Comparison of ENCODE assay signal across 1 cellular context in the genomic region with DNA sequence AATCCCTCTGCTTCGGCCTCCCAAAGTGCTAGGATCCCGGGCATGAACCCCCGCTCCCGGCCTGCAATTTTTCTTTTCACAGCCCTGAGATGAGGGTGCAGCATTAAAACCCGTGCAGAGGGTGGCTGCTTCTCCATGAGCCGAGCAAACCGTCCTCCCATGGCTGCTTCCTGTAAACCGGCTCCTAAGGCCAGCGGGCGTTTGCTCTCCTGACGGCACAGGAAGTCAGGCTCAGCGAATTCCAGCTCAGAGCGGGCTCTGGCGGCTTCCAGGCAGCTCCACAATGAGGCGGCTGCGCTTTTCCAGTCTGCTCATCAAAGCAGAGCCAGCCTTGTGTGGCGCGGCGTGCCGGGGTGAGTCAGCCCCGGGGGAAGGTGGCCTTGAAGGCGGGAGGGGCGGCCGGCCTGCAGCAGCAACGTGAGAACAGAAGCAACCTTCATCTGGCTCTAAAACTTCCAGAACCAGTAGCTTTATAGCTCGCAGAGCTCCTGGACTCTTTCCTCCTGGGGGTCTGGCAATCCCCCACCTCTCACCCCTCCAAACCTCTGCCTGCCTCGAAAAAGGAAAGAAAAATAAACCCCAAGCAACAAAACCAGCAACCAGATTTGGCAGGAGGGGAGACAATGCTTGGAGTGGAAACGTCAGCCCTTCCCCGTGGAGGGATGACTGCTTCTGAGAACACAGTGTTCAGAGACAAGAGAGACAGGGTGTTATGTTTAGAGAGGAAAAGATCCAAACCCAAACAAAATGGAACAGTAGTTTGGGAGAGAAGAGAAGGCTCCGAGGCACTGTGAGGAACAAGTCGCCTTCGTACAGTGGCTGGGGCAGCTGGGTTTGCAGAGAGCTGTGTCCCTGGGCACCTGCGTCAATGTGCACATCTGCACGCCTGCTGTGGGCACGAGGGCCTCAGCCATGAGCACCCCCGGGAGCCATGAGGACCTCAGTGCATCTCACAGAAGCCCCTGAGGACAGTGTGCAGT.
TF ChIP-seq lines count a peak whose summit lies in the region.

No MANE protein-coding gene starts in this region.

TF ChIP-seq in HEK293, 187 proteins besides CTCF, POLR2A, EP300 and RAD21 (continued from another document and continues in another):
- TF ChIP-seq, protein P1, sequence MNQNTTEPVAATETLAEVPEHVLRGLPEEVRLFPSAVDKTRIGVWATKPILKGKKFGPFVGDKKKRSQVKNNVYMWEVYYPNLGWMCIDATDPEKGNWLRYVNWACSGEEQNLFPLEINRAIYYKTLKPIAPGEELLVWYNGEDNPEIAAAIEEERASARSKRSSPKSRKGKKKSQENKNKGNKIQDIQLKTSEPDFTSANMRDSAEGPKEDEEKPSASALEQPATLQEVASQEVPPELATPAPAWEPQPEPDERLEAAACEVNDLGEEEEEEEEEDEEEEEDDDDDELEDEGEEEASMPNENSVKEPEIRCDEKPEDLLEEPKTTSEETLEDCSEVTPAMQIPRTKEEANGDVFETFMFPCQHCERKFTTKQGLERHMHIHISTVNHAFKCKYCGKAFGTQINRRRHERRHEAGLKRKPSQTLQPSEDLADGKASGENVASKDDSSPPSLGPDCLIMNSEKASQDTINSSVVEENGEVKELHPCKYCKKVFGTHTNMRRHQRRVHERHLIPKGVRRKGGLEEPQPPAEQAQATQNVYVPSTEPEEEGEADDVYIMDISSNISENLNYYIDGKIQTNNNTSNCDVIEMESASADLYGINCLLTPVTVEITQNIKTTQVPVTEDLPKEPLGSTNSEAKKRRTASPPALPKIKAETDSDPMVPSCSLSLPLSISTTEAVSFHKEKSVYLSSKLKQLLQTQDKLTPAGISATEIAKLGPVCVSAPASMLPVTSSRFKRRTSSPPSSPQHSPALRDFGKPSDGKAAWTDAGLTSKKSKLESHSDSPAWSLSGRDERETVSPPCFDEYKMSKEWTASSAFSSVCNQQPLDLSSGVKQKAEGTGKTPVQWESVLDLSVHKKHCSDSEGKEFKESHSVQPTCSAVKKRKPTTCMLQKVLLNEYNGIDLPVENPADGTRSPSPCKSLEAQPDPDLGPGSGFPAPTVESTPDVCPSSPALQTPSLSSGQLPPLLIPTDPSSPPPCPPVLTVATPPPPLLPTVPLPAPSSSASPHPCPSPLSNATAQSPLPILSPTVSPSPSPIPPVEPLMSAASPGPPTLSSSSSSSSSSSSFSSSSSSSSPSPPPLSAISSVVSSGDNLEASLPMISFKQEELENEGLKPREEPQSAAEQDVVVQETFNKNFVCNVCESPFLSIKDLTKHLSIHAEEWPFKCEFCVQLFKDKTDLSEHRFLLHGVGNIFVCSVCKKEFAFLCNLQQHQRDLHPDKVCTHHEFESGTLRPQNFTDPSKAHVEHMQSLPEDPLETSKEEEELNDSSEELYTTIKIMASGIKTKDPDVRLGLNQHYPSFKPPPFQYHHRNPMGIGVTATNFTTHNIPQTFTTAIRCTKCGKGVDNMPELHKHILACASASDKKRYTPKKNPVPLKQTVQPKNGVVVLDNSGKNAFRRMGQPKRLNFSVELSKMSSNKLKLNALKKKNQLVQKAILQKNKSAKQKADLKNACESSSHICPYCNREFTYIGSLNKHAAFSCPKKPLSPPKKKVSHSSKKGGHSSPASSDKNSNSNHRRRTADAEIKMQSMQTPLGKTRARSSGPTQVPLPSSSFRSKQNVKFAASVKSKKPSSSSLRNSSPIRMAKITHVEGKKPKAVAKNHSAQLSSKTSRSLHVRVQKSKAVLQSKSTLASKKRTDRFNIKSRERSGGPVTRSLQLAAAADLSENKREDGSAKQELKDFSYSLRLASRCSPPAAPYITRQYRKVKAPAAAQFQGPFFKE (tag by site-specific recombination; IDR thresholded peaks at IDR 0.05; ENCODE audit: borderline replicate concordance), result no peak
- TF ChIP-seq RBAK (tag by site-specific recombination; IDR thresholded peaks at IDR 0.05) (no peak), KLF8 (tag by site-specific recombination; IDR thresholded peaks at IDR 0.05) (no peak), ZNF571 (tag by site-specific recombination; IDR thresholded peaks at IDR 0.05) (no peak), SCRT2 (tag by site-specific recombination; IDR thresholded peaks at IDR 0.05) (no peak), ZNF701 (tag by site-specific recombination; IDR thresholded peaks at IDR 0.05) (no peak), ZNF596 (tag by site-specific recombination; IDR thresholded peaks at IDR 0.05) (no peak), ZNF16 (tag by site-specific recombination; IDR thresholded peaks at IDR 0.05; ENCODE audit: low read depth) (no peak), GLIS2 (tag by site-specific recombination; IDR thresholded peaks at IDR 0.05) (no peak; the same call in 1 of the 2 replicates), ZNF423 (tag by site-specific recombination; IDR thresholded peaks at IDR 0.05) (no peak), KLF16 (tag by site-specific recombination; IDR thresholded peaks at IDR 0.05) (peak; percentile 35; the same call in 1 of the 2 replicates), ZNF221 (tag by site-specific recombination; IDR thresholded peaks at IDR 0.05; ENCODE audit: borderline replicate concordance) (no peak), ZBTB48 (tag by site-specific recombination; IDR thresholded peaks at IDR 0.05) (no peak), ZEB2 (tag by site-specific recombination; IDR thresholded peaks at IDR 0.05) (peak; percentile 71; the same call in 1 of the 2 replicates), ZNF274 (IDR thresholded peaks at IDR 0.05; ENCODE audit: low read length) (no peak), ZNF274 (tag by site-specific recombination; IDR thresholded peaks at IDR 0.05; ENCODE audit: borderline replicate concordance) (no peak), ZFP41 (tag by site-specific recombination; IDR thresholded peaks at IDR 0.05; ENCODE audit: borderline replicate concordance) (no peak), ZNF133 (tag by site-specific recombination; IDR thresholded peaks at IDR 0.05) (no peak), ZNF843 (tag by site-specific recombination; IDR thresholded peaks at IDR 0.05) (peak; percentile 20; the same call in 1 of the 2 replicates), ZNF501 (tag by site-specific recombination; IDR thresholded peaks at IDR 0.05) (no peak), ZBTB21 (tag by site-specific recombination; IDR thresholded peaks at IDR 0.05) (peak; percentile 48; the same call in 1 of the 2 replicates), ZNF175 (tag by site-specific recombination; IDR thresholded peaks at IDR 0.05) (no peak), ZNF391 (tag by site-specific recombination; IDR thresholded peaks at IDR 0.05; ENCODE audit: borderline replicate concordance, low read depth) (no peak), SP3 (tag by site-specific recombination; IDR thresholded peaks at IDR 0.05) (no peak), ZNF747 (tag by site-specific recombination; IDR thresholded peaks at IDR 0.05) (no peak), ZNF202 (tag by site-specific recombination; IDR thresholded peaks at IDR 0.05; ENCODE audit: borderline replicate concordance) (no peak), ZNF768 (tag by site-specific recombination; IDR thresholded peaks at IDR 0.05) (no peak), ZNF660 (tag by site-specific recombination; IDR thresholded peaks at IDR 0.05) (peak; percentile 91)
- TF ChIP-seq, protein P2, sequence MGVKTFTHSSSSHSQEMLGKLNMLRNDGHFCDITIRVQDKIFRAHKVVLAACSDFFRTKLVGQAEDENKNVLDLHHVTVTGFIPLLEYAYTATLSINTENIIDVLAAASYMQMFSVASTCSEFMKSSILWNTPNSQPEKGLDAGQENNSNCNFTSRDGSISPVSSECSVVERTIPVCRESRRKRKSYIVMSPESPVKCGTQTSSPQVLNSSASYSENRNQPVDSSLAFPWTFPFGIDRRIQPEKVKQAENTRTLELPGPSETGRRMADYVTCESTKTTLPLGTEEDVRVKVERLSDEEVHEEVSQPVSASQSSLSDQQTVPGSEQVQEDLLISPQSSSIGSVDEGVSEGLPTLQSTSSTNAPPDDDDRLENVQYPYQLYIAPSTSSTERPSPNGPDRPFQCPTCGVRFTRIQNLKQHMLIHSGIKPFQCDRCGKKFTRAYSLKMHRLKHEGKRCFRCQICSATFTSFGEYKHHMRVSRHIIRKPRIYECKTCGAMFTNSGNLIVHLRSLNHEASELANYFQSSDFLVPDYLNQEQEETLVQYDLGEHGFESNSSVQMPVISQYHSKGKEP (tag by site-specific recombination; IDR thresholded peaks at IDR 0.05), result no peak
- TF ChIP-seq, protein P3, sequence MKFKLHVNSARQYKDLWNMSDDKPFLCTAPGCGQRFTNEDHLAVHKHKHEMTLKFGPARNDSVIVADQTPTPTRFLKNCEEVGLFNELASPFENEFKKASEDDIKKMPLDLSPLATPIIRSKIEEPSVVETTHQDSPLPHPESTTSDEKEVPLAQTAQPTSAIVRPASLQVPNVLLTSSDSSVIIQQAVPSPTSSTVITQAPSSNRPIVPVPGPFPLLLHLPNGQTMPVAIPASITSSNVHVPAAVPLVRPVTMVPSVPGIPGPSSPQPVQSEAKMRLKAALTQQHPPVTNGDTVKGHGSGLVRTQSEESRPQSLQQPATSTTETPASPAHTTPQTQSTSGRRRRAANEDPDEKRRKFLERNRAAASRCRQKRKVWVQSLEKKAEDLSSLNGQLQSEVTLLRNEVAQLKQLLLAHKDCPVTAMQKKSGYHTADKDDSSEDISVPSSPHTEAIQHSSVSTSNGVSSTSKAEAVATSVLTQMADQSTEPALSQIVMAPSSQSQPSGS (tag by site-specific recombination; IDR thresholded peaks at IDR 0.05; ENCODE audit: low read depth), result no peak
- TF ChIP-seq, protein P4, sequence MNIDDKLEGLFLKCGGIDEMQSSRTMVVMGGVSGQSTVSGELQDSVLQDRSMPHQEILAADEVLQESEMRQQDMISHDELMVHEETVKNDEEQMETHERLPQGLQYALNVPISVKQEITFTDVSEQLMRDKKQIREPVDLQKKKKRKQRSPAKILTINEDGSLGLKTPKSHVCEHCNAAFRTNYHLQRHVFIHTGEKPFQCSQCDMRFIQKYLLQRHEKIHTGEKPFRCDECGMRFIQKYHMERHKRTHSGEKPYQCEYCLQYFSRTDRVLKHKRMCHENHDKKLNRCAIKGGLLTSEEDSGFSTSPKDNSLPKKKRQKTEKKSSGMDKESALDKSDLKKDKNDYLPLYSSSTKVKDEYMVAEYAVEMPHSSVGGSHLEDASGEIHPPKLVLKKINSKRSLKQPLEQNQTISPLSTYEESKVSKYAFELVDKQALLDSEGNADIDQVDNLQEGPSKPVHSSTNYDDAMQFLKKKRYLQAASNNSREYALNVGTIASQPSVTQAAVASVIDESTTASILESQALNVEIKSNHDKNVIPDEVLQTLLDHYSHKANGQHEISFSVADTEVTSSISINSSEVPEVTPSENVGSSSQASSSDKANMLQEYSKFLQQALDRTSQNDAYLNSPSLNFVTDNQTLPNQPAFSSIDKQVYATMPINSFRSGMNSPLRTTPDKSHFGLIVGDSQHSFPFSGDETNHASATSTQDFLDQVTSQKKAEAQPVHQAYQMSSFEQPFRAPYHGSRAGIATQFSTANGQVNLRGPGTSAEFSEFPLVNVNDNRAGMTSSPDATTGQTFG (tag by site-specific recombination; IDR thresholded peaks at IDR 0.05; ENCODE audit: borderline replicate concordance), result no peak
- TF ChIP-seq, protein P5, sequence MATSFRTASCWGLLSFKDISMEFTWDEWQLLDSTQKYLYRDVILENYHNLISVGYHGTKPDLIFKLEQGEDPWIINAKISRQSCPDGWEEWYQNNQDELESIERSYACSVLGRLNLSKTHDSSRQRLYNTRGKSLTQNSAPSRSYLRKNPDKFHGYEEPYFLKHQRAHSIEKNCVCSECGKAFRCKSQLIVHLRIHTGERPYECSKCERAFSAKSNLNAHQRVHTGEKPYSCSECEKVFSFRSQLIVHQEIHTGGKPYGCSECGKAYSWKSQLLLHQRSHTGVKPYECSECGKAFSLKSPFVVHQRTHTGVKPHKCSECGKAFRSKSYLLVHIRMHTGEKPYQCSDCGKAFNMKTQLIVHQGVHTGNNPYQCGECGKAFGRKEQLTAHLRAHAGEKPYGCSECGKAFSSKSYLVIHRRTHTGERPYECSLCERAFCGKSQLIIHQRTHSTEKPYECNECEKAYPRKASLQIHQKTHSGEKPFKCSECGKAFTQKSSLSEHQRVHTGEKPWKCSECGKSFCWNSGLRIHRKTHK (tag by site-specific recombination; IDR thresholded peaks at IDR 0.05), result no peak
- TF ChIP-seq, protein P6, sequence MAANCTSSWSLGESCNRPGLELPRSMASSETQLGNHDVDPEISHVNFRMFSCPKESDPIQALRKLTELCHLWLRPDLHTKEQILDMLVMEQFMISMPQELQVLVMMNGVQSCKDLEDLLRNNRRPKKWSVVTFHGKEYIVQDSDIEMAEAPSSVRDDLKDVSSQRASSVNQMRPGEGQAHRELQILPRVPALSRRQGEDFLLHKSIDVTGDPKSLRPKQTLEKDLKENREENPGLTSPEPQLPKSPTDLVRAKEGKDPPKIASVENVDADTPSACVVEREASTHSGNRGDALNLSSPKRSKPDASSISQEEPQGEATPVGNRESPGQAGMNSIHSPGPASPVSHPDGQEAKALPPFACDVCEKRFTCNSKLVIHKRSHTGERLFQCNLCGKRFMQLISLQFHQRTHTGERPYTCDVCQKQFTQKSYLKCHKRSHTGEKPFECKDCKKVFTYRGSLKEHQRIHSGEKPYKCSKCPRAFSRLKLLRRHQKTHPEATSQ (tag by site-specific recombination; IDR thresholded peaks at IDR 0.05), result no peak
- TF ChIP-seq, protein P7, sequence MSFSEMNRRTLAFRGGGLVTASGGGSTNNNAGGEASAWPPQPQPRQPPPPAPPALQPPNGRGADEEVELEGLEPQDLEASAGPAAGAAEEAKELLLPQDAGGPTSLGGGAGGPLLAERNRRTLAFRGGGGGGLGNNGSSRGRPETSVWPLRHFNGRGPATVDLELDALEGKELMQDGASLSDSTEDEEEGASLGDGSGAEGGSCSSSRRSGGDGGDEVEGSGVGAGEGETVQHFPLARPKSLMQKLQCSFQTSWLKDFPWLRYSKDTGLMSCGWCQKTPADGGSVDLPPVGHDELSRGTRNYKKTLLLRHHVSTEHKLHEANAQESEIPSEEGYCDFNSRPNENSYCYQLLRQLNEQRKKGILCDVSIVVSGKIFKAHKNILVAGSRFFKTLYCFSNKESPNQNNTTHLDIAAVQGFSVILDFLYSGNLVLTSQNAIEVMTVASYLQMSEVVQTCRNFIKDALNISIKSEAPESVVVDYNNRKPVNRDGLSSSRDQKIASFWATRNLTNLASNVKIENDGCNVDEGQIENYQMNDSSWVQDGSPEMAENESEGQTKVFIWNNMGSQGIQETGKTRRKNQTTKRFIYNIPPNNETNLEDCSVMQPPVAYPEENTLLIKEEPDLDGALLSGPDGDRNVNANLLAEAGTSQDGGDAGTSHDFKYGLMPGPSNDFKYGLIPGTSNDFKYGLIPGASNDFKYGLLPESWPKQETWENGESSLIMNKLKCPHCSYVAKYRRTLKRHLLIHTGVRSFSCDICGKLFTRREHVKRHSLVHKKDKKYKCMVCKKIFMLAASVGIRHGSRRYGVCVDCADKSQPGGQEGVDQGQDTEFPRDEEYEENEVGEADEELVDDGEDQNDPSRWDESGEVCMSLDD (tag by site-specific recombination; IDR thresholded peaks at IDR 0.05), result no peak
- TF ChIP-seq, protein P8, sequence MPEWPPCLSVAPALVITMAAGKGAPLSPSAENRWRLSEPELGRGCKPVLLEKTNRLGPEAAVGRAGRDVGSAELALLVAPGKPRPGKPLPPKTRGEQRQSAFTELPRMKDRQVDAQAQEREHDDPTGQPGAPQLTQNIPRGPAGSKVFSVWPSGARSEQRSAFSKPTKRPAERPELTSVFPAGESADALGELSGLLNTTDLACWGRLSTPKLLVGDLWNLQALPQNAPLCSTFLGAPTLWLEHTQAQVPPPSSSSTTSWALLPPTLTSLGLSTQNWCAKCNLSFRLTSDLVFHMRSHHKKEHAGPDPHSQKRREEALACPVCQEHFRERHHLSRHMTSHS (tag by site-specific recombination; IDR thresholded peaks at IDR 0.05), result no peak
